In the genomic region with DNA sequence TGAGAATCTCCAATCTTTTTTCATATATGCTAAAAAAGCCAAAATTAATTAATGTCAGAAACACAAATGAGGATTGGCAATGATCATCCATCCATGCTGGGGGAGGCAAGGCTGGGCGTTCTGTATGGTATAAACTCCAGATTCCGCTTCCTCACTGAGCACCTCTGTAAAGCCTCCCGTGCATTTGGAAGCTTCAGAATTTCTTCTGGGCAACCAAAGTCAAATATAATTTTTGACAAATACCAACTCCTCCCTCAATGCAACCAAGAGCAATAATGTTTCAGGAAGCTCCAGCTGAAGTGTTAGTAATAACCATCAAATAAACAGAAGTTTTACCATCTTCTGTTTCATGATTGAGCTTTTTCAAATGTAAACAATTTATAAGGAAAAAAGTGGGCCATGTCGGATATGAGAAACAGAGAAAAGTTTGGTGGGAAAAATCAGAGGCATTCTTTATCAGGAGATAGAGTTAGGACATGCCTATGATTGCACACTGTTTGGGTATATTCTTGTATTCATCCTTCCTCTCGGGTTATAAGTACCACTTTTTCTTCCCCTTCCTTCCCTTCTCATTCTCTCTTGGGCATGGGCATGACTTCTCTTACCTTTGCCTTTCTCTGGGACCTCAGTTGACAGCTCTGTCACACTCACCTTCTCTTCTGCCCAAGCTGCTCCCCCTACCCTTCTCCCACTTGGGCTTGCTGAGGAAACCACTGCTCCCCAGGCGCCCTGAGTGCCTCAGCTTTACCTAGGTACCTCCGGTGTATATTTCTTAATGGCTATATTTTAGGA, we compare ENCODE assay signal across 20 cellular contexts.
DNase-seq lines count a peak whose midpoint lies in the region; ATAC-seq, FAIRE-seq and TF ChIP-seq lines count a peak whose summit lies in the region.
"Had no signal": no experiment of that assay in that cellular context is flagged by ENCODE, and none has a peak within 500 bp of the region (broad histone marks: within the 10 kb centered on the region; RNA-seq: fewer than 3 reads in every experiment).

No MANE protein-coding gene starts in this region.

- no peaks in the 10 kb centered on the region for H3K36me3 ChIP-seq in BLaER1 treated with 17β-estradiol and CSF1 and Interleukin-3, amounts not matched to agents 10 nM and 100 nM
- H3K36me3 ChIP-seq in OCI-LY1 (ENCODE audit: insufficient read depth, low read length) = no peaks in the 10 kb centered on the region
- no peaks in the 10 kb centered on the region for H3K36me3 ChIP-seq in K562 (ENCODE audit: control insufficient read depth, insufficient read depth, low read length)
- H3K36me3 ChIP-seq in MG63 = no peaks in the 10 kb centered on the region
- H3K36me3 ChIP-seq in GM23248 (ENCODE audit: low read depth) = no peaks in the 10 kb centered on the region
- no peaks in the 10 kb centered on the region for H3K36me3 ChIP-seq in Peyer's patch
- H3K36me3 ChIP-seq: HAP-1 had no signal

- H3K9me3 Mint-ChIP-seq in neural crest cell = no peaks in the 10 kb centered on the region
- H3K9me3 Mint-ChIP-seq: HFFc6 had no signal

- ATAC-seq in K562 (no peak), HG03565 (IDR thresholded peaks at IDR 0.05; ENCODE audit: unreplicated experiment) (no peak)

- H3F3A ChIP-seq in OCI-LY1 (ENCODE audit: insufficient read depth, low read length) = no peaks in the 10 kb centered on the region
- H3F3A ChIP-seq in GM23248 (ENCODE audit: insufficient read depth) = no peaks in the 10 kb centered on the region

- no TSS peak for BruUV-seq in K562 (replicated peaks; lab: Mats Ljungman, UMichigan)

- H3K9me1 ChIP-seq in K562 (ENCODE audit: control insufficient read depth, insufficient read depth, low read length) = no peaks in the 10 kb centered on the region

- 60% methylated on average over 7 of the region's 7 CpGs for WGBS in K562 (ENCODE audit: insufficient coverage, low coverage, missing lambda C conversion rate)
- WGBS in GM23248 (ENCODE audit: low coverage in 1 of 2, low lambda C conversion rate in 2 of 2, missing lambda C conversion rate in 2 of 2), 2 experiments = 92 to 94% methylated on average over 7 of the region's 7 CpGs

- no peak for FAIRE-seq in K562 (lab: Jason Lieb, UNC)
- FAIRE-seq: G401.6, GM12891, H1 had no signal

- H3K9ac ChIP-seq in BLaER1 treated with 17β-estradiol and CSF1 and Interleukin-3, amounts not matched to agents 10 nM and 100 nM = peak overlapping the region in 9 of 11 experiments; percentile 0 to 55 (median 25); a peak in 12 of 22 replicates
- H3K9ac ChIP-seq in OCI-LY1 (ENCODE audit: low read length) (peak overlapping the region; percentile 34), K562 (ENCODE audit: insufficient read depth in 1 of 2, low read depth in 2 of 2, low read length in 2 of 2) (no peak overlapping the region), GM23248 (no peak overlapping the region)

- TF ChIP-seq POLR2A in K562 (conservative IDR thresholded peaks at IDR 0.05) (no peak), Peyer's patch (IDR thresholded peaks at IDR 0.05) (no peak)

- peak overlapping the region; percentile 45 for H3K27ac Mint-ChIP-seq in neural crest cell (ENCODE audit: unreplicated experiment)
- H3K27ac Mint-ChIP-seq: CD4-positive, alpha-beta memory T cell; HFFc6 had no signal

- peaks cover 0 to 16% (median 6%) of the 10 kb centered on the region in 11 experiments; a peak in 9 of 22 replicates for H3K9me3 ChIP-seq in BLaER1 treated with 17β-estradiol and CSF1 and Interleukin-3, amounts not matched to agents 10 nM and 100 nM (replicated peaks in 1 of 11)
- H3K9me3 ChIP-seq in OCI-LY1 (ENCODE audit: low read length) = no peaks in the 10 kb centered on the region
- H3K9me3 ChIP-seq in K562 (replicated peaks; ENCODE audit: control insufficient read depth, insufficient read depth, low read depth, low read length) = no peaks in the 10 kb centered on the region
- H3K9me3 ChIP-seq in MG63 = no peaks in the 10 kb centered on the region
- H3K9me3 ChIP-seq in GM23248 (ENCODE audit: low read depth) = no peaks in the 10 kb centered on the region
- no peaks in the 10 kb centered on the region for H3K9me3 ChIP-seq in Peyer's patch
- H3K9me3 ChIP-seq: HAP-1 had no signal

- CTCF ChIA-PET in K562 (lab: Yijun Ruan, JAX; ENCODE audit: low intra/inter-chr PET ratio) = no interaction called here

- H3K36me3 Mint-ChIP-seq in neural crest cell (ENCODE audit: low read depth) = no peaks in the 10 kb centered on the region
- H3K36me3 Mint-ChIP-seq: CD4-positive, alpha-beta memory T cell had no signal

- H2AFZ ChIP-seq in OCI-LY1 (ENCODE audit: low read length) (no peak overlapping the region), K562 (ENCODE audit: low read depth, low read length) (no peak overlapping the region), GM23248 (no peak overlapping the region)

- TF ChIP-seq RAD21 in K562 (CRISPR knock-in tag; conservative IDR thresholded peaks at IDR 0.05 in 1 of 2, IDR thresholded peaks at IDR 0.05 in 1 of 2) = no peak

- H3K27ac ChIP-seq in BLaER1 treated with 17β-estradiol and CSF1 and Interleukin-3, amounts not matched to agents 10 nM and 100 nM = peak overlapping the region; percentile 69 to 95 (median 81); a peak in 21 of 22 replicates
- H3K27ac ChIP-seq in OCI-LY1 (ENCODE audit: low read depth, low read length, poor library complexity, severe bottlenecking) = peak overlapping the region; percentile 87
- H3K27ac ChIP-seq in K562 (ENCODE audit: extremely low read depth, low read depth, low read length) = no peak overlapping the region
- no peak overlapping the region for H3K27ac ChIP-seq in GM23248
- no peak overlapping the region for H3K27ac ChIP-seq in Peyer's patch

- H3K4me3 Mint-ChIP-seq in neural crest cell = no peak overlapping the region
- H3K4me3 Mint-ChIP-seq: CD4-positive, alpha-beta memory T cell; HFFc6 had no signal

- peak overlapping the region; percentile 66 to 87 (median 78) for H3K4me2 ChIP-seq in BLaER1 treated with 17β-estradiol and CSF1 and Interleukin-3, amounts not matched to agents 10 nM and 100 nM
- H3K4me2 ChIP-seq in OCI-LY1 (ENCODE audit: low read length) = peak overlapping the region; percentile 60
- no peak overlapping the region for H3K4me2 ChIP-seq in K562 (ENCODE audit: insufficient read depth, low read length)
- no peak overlapping the region for H3K4me2 ChIP-seq in GM23248 (ENCODE audit: unreplicated experiment)

- H3K79me2 ChIP-seq in OCI-LY1 (ENCODE audit: insufficient read depth, low read length) (no peaks in the 10 kb centered on the region), K562 (ENCODE audit: control insufficient read depth, insufficient read depth, low read length) (no peaks in the 10 kb centered on the region), GM23248 (ENCODE audit: insufficient read depth) (no peaks in the 10 kb centered on the region)

- no peaks in the 10 kb centered on the region for H3K27me3 ChIP-seq in BLaER1 treated with 17β-estradiol and CSF1 and Interleukin-3, amounts not matched to agents 10 nM and 100 nM
- H3K27me3 ChIP-seq in OCI-LY1 (ENCODE audit: insufficient read depth, low read length) (no peaks in the 10 kb centered on the region), K562 (ENCODE audit: control insufficient read depth in 2 of 2, insufficient read depth in 2 of 2, low read length in 2 of 2) (no peaks in the 10 kb centered on the region), MG63 (no peaks in the 10 kb centered on the region), GM23248 (replicated peaks; ENCODE audit: insufficient read depth) (no peaks in the 10 kb centered on the region), Peyer's patch (no peaks in the 10 kb centered on the region)

- peaks cover 65 to 98% (median 71%) of the 10 kb centered on the region in 10 experiments for H3K4me1 ChIP-seq in BLaER1 treated with 17β-estradiol and CSF1 and Interleukin-3, amounts not matched to agents 10 nM and 100 nM
- H3K4me1 ChIP-seq in OCI-LY1 (ENCODE audit: insufficient read depth, low read length, severe bottlenecking) = peaks cover 89% of the 10 kb centered on the region
- H3K4me1 ChIP-seq in K562 (replicated peaks in 1 of 2; ENCODE audit: control insufficient read depth in 2 of 2, insufficient read depth in 2 of 2, low read length in 2 of 2) = peaks cover 0 to 5% of the 10 kb centered on the region in 2 experiments; a peak in 2 of 5 replicates
- H3K4me1 ChIP-seq in GM23248 (ENCODE audit: insufficient read depth) = peaks cover 4% of the 10 kb centered on the region; the same call in 1 of the 2 replicates
- H3K4me1 ChIP-seq in Peyer's patch = no peaks in the 10 kb centered on the region

- H3K27me3 Mint-ChIP-seq in neural crest cell (ENCODE audit: low read depth) = no peaks in the 10 kb centered on the region

- peaks cover 5% of the 10 kb centered on the region for H3K4me1 Mint-ChIP-seq in neural crest cell
- H3K4me1 Mint-ChIP-seq: CD4-positive, alpha-beta memory T cell had no signal

- no peak for TF ChIP-seq CTCF in OCI-LY1 (IDR thresholded peaks at IDR 0.05; ENCODE audit: low read length)
- TF ChIP-seq CTCF in K562 (IDR thresholded peaks at IDR 0.05 in 2 of 3, conservative IDR thresholded peaks at IDR 0.05 in 1 of 3; ENCODE audit: insufficient read depth in 2 of 3, low read depth in 1 of 3, low read length in 3 of 3) = no peak
- no peak for TF ChIP-seq CTCF in neural crest cell (conservative IDR thresholded peaks at IDR 0.05)
- TF ChIP-seq CTCF in Peyer's patch (IDR thresholded peaks at IDR 0.05) = no peak

- POLR2A ChIA-PET in K562 (lab: Yijun Ruan, JAX) = interaction anchor here (1.5 to 2.3 kb wide), 2 partner anchors 8 to 12 kb away, joined by 4 to 6 read pairs; no protein-coding TSS in a partner anchor

- DNase-seq in K562 (ENCODE audit: extremely low read depth in 1 of 4, low spot score in 3 of 4) = no peak
- no peak for DNase-seq in neural crest cell (ENCODE audit: low read depth, low spot score)
- DNase-seq in MG63 = no peak
- no peak for DNase-seq in GM23248
- DNase-seq in Peyer's patch = no peak
- DNase-seq: 8988T; AML-193; C1 segment of cervical spinal cord; CD4-positive, alpha-beta memory T cell; DMS79; EL; HFFc6; IMR-90 had no signal

- H3K9me2 ChIP-seq in OCI-LY1 (ENCODE audit: low read depth, low read length) = no peaks in the 10 kb centered on the region
- H3K9me2 ChIP-seq in GM23248 (ENCODE audit: insufficient read depth) = no peaks in the 10 kb centered on the region

- no peaks in the 10 kb centered on the region for H4K20me1 ChIP-seq in BLaER1 treated with 17β-estradiol and CSF1 and Interleukin-3, amounts not matched to agents 10 nM and 100 nM
- no peaks in the 10 kb centered on the region for H4K20me1 ChIP-seq in OCI-LY1 (ENCODE audit: insufficient read depth, low read length)
- H4K20me1 ChIP-seq in K562 (replicated peaks; ENCODE audit: control insufficient read depth, insufficient read depth, low read length) = no peaks in the 10 kb centered on the region
- no peaks in the 10 kb centered on the region for H4K20me1 ChIP-seq in GM23248 (ENCODE audit: insufficient read depth)

- peak overlapping the region in 4 of 10 experiments; percentile 2 to 7 (median 6); a peak in 2 of 20 replicates for H3K4me3 ChIP-seq in BLaER1 treated with 17β-estradiol and CSF1 and Interleukin-3, amounts not matched to agents 10 nM and 100 nM
- H3K4me3 ChIP-seq in OCI-LY1 (ENCODE audit: low read depth, low read length, poor library complexity, severe bottlenecking) (peak overlapping the region; percentile 32), K562 (no peak overlapping the region), MG63 (no peak overlapping the region), GM23248 (no peak overlapping the region), Peyer's patch (no peak overlapping the region)
- H3K4me3 ChIP-seq: HAP-1 had no signal

- in situ Hi-C loops in K562 (cut with MboI) = no loop called here
- in situ Hi-C loops in GM23248 (cut with MboI) = no loop called here

- intact Hi-C loops in K562 (cut with micrococcal nuclease) = no loop called here

- TF ChIP-seq EP300 in K562 (IDR thresholded peaks at IDR 0.05; ENCODE audit: low read length) = no peak

Comparison
In these comparisons a context has a peak if more than half of its experiments do, and no peak if none do; other contexts are left out.
1. H3K27ac ChIP-seq: peak in BLaER1 treated with 17β-estradiol and CSF1 and Interleukin-3, amounts not matched to agents 10 nM and 100 nM (11 of 11) and OCI-LY1 (single experiment); none in K562 (single experiment), GM23248 (single experiment) and Peyer's patch (0 of 4).
2. H3K4me2 ChIP-seq: peak in BLaER1 treated with 17β-estradiol and CSF1 and Interleukin-3, amounts not matched to agents 10 nM and 100 nM (11 of 11) and OCI-LY1 (single experiment); none in K562 (single experiment) and GM23248 (single experiment).
3. H3K9ac ChIP-seq: peak in BLaER1 treated with 17β-estradiol and CSF1 and Interleukin-3, amounts not matched to agents 10 nM and 100 nM (9 of 11) and OCI-LY1 (single experiment); none in K562 (0 of 2) and GM23248 (single experiment).